Comparison of ENCODE assay signal across 16 cellular contexts in the genomic region with DNA sequence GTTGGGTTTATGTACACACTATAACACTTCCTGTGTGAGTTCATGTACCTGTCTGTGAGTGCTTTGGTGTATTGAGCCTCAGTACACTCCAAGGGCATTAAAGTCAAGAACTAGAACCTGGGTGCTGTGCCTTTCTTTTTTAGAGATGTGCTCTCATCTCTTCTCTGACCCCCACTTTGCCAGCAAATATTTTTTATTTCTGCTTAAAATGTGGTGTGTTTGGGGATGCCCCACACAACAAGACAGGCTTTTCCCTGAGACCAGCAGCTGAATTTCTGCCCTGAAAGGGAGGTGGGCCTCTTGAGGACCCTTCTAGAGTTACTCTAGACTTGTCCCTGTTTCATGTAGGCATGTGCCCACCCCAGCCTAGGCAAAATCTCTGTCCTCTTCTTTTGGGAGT. TPM values are rescaled to one million over a fixed set of nuclear protein-coding genes. Genes with fewer than 3 reads are reported as not detected.
DNase-seq lines count a peak whose midpoint lies in the region; ATAC-seq and TF ChIP-seq lines count a peak whose summit lies in the region.
"Had no signal": no experiment of that assay in that cellular context is flagged by ENCODE, and none has a peak within 500 bp of the region (broad histone marks: within the 10 kb centered on the region; RNA-seq: fewer than 3 reads in every experiment).

No MANE protein-coding gene starts in this region.

- POLR2A ChIA-PET in RWPE1 (lab: Yijun Ruan, JAX; ENCODE audit: low non-redundant PET) = interaction anchor here (0.6 kb wide), 1 partner anchor 16 kb away, joined by 3 read pairs; no protein-coding TSS in a partner anchor

- no peak overlapping the region for H2BK15ac ChIP-seq in mesenchymal stem cell (ENCODE audit: low read depth, poor library complexity, severe bottlenecking)

- no peaks in the 10 kb centered on the region for H3K27me3 Mint-ChIP-seq in activated naive CD8-positive, alpha-beta T cell
- no peaks in the 10 kb centered on the region for H3K27me3 Mint-ChIP-seq in activated naive CD8-positive, alpha-beta T cell treated with anti-CD3 and anti-CD28 coated beads, Interleukin-2, amount 50 U/mL, for 24 hours
- no peaks in the 10 kb centered on the region for H3K27me3 Mint-ChIP-seq in activated naive CD8-positive, alpha-beta T cell treated with anti-CD3 and anti-CD28 coated beads for 36 hours
- H3K27me3 Mint-ChIP-seq: CD4-positive, alpha-beta T cell had no signal

- no peaks in the 10 kb centered on the region for H3K9me3 Mint-ChIP-seq in activated naive CD8-positive, alpha-beta T cell (ENCODE audit: low read depth)
- no peaks in the 10 kb centered on the region for H3K9me3 Mint-ChIP-seq in activated naive CD8-positive, alpha-beta T cell treated with anti-CD3 and anti-CD28 coated beads, Interleukin-2, amount 50 U/mL, for 24 hours
- no peaks in the 10 kb centered on the region for H3K9me3 Mint-ChIP-seq in activated naive CD8-positive, alpha-beta T cell treated with anti-CD3 and anti-CD28 coated beads for 36 hours
- H3K9me3 Mint-ChIP-seq: CD4-positive, alpha-beta T cell had no signal

- CTCF ChIA-PET in RWPE1 (lab: Yijun Ruan, JAX) = no interaction called here

- no peak overlapping the region for H2BK120ac ChIP-seq in mesenchymal stem cell (ENCODE audit: low read depth, low read length)

- peak overlapping the region; percentile 12 for H2BK5ac ChIP-seq in mesenchymal stem cell (ENCODE audit: low read depth, low read length, poor library complexity, severe bottlenecking)

- no peak overlapping the region for H3K23ac ChIP-seq in mesenchymal stem cell (ENCODE audit: low read length in 2 of 2)

- no peak for ATAC-seq in activated naive CD8-positive, alpha-beta T cell treated with anti-CD3 and anti-CD28 coated beads, Interleukin-2, amount 50 U/mL, for 24 hours
- ATAC-seq in left colon = no peak

- peaks cover 2% of the 10 kb centered on the region for H3K4me1 Mint-ChIP-seq in activated naive CD8-positive, alpha-beta T cell (ENCODE audit: low read depth)
- H3K4me1 Mint-ChIP-seq in activated naive CD8-positive, alpha-beta T cell treated with anti-CD3 and anti-CD28 coated beads, Interleukin-2, amount 50 U/mL, for 24 hours = no peaks in the 10 kb centered on the region
- peaks cover 5% of the 10 kb centered on the region for H3K4me1 Mint-ChIP-seq in activated naive CD8-positive, alpha-beta T cell treated with anti-CD3 and anti-CD28 coated beads for 36 hours

- H3K27ac Mint-ChIP-seq in activated naive CD8-positive, alpha-beta T cell = peak overlapping the region; percentile 41
- no peak overlapping the region for H3K27ac Mint-ChIP-seq in activated naive CD8-positive, alpha-beta T cell treated with anti-CD3 and anti-CD28 coated beads, Interleukin-2, amount 50 U/mL, for 24 hours
- H3K27ac Mint-ChIP-seq in activated naive CD8-positive, alpha-beta T cell treated with anti-CD3 and anti-CD28 coated beads for 36 hours = peak overlapping the region; percentile 22
- H3K27ac Mint-ChIP-seq: CD4-positive, alpha-beta T cell had no signal

- peaks cover 49 to 94% of the 10 kb centered on the region in 2 experiments for H3K36me3 ChIP-seq in mesenchymal stem cell (ENCODE audit: control insufficient read depth in 1 of 2, insufficient read depth in 2 of 2, low read depth in 1 of 2, low read length in 2 of 2)
- H3K36me3 ChIP-seq in Peyer's patch = peaks cover 0 to 76% (median 0%) of the 10 kb centered on the region in 3 donors

- H2AFZ ChIP-seq in mesenchymal stem cell (ENCODE audit: low read depth, low read length) = no peak overlapping the region

- no peak overlapping the region for H3K4ac ChIP-seq in mesenchymal stem cell (ENCODE audit: low read depth in 1 of 2, low read length in 2 of 2)

- no peak for TF ChIP-seq POLR2A in Peyer's patch (IDR thresholded peaks at IDR 0.05)

- no peak for TF ChIP-seq CTCF in Peyer's patch (IDR thresholded peaks at IDR 0.05)
- no peak for TF ChIP-seq CTCF in RWPE1 (conservative IDR thresholded peaks at IDR 0.05; ENCODE audit: low read depth)

- H4K91ac ChIP-seq in mesenchymal stem cell (ENCODE audit: low read length) = no peak overlapping the region

- no peak overlapping the region for H3K18ac ChIP-seq in mesenchymal stem cell (ENCODE audit: low read depth in 1 of 2, low read length in 2 of 2)

- H3K4me3 ChIP-seq in mesenchymal stem cell (ENCODE audit: insufficient read depth in 1 of 2, low read depth in 1 of 2, low read length in 2 of 2) (no peak overlapping the region), Peyer's patch (no peak overlapping the region)

- no peak overlapping the region for H3K9ac ChIP-seq in mesenchymal stem cell (ENCODE audit: low read length)

- H3K27ac ChIP-seq in mesenchymal stem cell (ENCODE audit: low read length, poor library complexity, severe bottlenecking) = no peak overlapping the region
- H3K27ac ChIP-seq in temporal lobe (ENCODE audit: low read depth, low read length) = peak overlapping the region; percentile 88
- no peak overlapping the region for H3K27ac ChIP-seq in Peyer's patch
- H3K27ac ChIP-seq in RWPE1 = no peak overlapping the region

- no peak for DNase-seq in activated naive CD8-positive, alpha-beta T cell treated with anti-CD3 and anti-CD28 coated beads, Interleukin-2, amount 50 U/mL, for 24 hours
- no peak for DNase-seq in activated naive CD8-positive, alpha-beta T cell treated with anti-CD3 and anti-CD28 coated beads for 36 hours
- DNase-seq in mesenchymal stem cell (no peak), left colon (no peak), Peyer's patch (no peak), RWPE1 (ENCODE audit: low spot score) (no peak)
- DNase-seq: AML-193; CD4-positive, alpha-beta T cell; GOT3; NCI-H1436 treated with DMSO at 0.1 percent for 48 hours; NCI-H2081; NCI-H226; NCI-H526 treated with DMSO at 0.1 percent for 48 hours; NK-92 treated with Interleukin-12 subunit alpha and Interleukin-12 subunit beta, amount 100 ng/mL, for 24 hours had no signal

- peaks cover 4% of the 10 kb centered on the region for H3K36me3 Mint-ChIP-seq in activated naive CD8-positive, alpha-beta T cell
- H3K36me3 Mint-ChIP-seq in activated naive CD8-positive, alpha-beta T cell treated with anti-CD3 and anti-CD28 coated beads, Interleukin-2, amount 50 U/mL, for 24 hours (ENCODE audit: low read depth) = peaks cover 12% of the 10 kb centered on the region
- peaks cover 9% of the 10 kb centered on the region for H3K36me3 Mint-ChIP-seq in activated naive CD8-positive, alpha-beta T cell treated with anti-CD3 and anti-CD28 coated beads for 36 hours

- H3K4me1 ChIP-seq in mesenchymal stem cell (ENCODE audit: control insufficient read depth, insufficient read depth, low read depth, low read length) (no peaks in the 10 kb centered on the region), Peyer's patch (peaks cover 0 to 12% (median 0%) of the 10 kb centered on the region in 4 donors)

- no peak overlapping the region for H3K4me2 ChIP-seq in mesenchymal stem cell (ENCODE audit: low read length, poor library complexity, severe bottlenecking)

- no peak overlapping the region for H3K4me3 Mint-ChIP-seq in activated naive CD8-positive, alpha-beta T cell
- no peak overlapping the region for H3K4me3 Mint-ChIP-seq in activated naive CD8-positive, alpha-beta T cell treated with anti-CD3 and anti-CD28 coated beads, Interleukin-2, amount 50 U/mL, for 24 hours
- H3K4me3 Mint-ChIP-seq in activated naive CD8-positive, alpha-beta T cell treated with anti-CD3 and anti-CD28 coated beads for 36 hours = no peak overlapping the region
- H3K4me3 Mint-ChIP-seq: CD4-positive, alpha-beta T cell had no signal

- intact Hi-C loops in left colon (cut with DNase I, micrococcal nuclease) = loop anchor here in 1 of 2 donors (10.0 kb wide), 1 partner anchor 58 kb away; no protein-coding TSS in a partner anchor

- no peak overlapping the region for H4K8ac ChIP-seq in mesenchymal stem cell (ENCODE audit: low read length)

- H2AK5ac ChIP-seq in mesenchymal stem cell (ENCODE audit: low read length, severe bottlenecking) = no peak overlapping the region

- H3K14ac ChIP-seq in mesenchymal stem cell (ENCODE audit: low read length in 2 of 2) = no peak overlapping the region

- H3K27me3 ChIP-seq in mesenchymal stem cell (ENCODE audit: control insufficient read depth in 1 of 2, insufficient read depth in 1 of 2, low read length in 2 of 2) = no peaks in the 10 kb centered on the region
- no peaks in the 10 kb centered on the region for H3K27me3 ChIP-seq in Peyer's patch

- peaks cover 25% of the 10 kb centered on the region for H3K79me1 ChIP-seq in mesenchymal stem cell (replicated peaks; ENCODE audit: low read length, poor library complexity, severe bottlenecking)

- no peak overlapping the region for H2BK12ac ChIP-seq in mesenchymal stem cell (ENCODE audit: low read length in 2 of 2)

- no peaks in the 10 kb centered on the region for H3K9me3 ChIP-seq in mesenchymal stem cell (ENCODE audit: control insufficient read depth, low read length)
- no peaks in the 10 kb centered on the region for H3K9me3 ChIP-seq in Peyer's patch

RNA-seq across cellular contexts. Expression of a gene that starts 14.3 kb away (rescaled TPM):
- 1 to 10 TPM; 3.5 to 4.3 TPM for total RNA-seq in activated naive CD8-positive, alpha-beta T cell treated with anti-CD3 and anti-CD28 coated beads for 36 hours
- 7.2 TPM for polyA plus RNA-seq in mesenchymal stem cell (2013, experiment 1 of 2)
- 7.2 TPM for polyA plus RNA-seq in mesenchymal stem cell (2013, experiment 2 of 2)
- 39.1 TPM for total RNA-seq in temporal lobe
- 1 to 10 TPM; 5.6 to 8.6 TPM for total RNA-seq in left colon
- total RNA-seq in Peyer's patch = 10 to 100 TPM in 2 of 4 donors, 1 to 10 TPM in 2; 6.6 to 20.7 (median 14.3) TPM
